ENCODE assay signal across 3 cellular contexts in genomic region chr15:21515296-21515695, GRCh38.
DNase-seq lines count a peak whose midpoint lies in the region; ATAC-seq and TF ChIP-seq lines count a peak whose summit lies in the region.
"Not testable (repeated sequence)": the region's sequence is repeated elsewhere in the genome, so short reads cannot be mapped to it uniquely, and the experiment has no call there.

No MANE protein-coding gene starts in this region.

- H3K4me3 ChIP-seq in right cardiac atrium (ENCODE audit: low read length); upper lobe of left lung; upper lobe of right lung: not testable (repeated sequence)

- intact Hi-C loops in right cardiac atrium (cut with DNase I); upper lobe of right lung (cut with DNase I): not testable (repeated sequence)

- not testable (repeated sequence) for TF ChIP-seq POLR2A in upper lobe of left lung (IDR thresholded peaks at IDR 0.05)

- H3K9me3 ChIP-seq in right cardiac atrium (ENCODE audit: control insufficient read depth, low read length); upper lobe of left lung; upper lobe of right lung: not testable (repeated sequence)

- not testable (repeated sequence) for H3K27me3 ChIP-seq in right cardiac atrium (ENCODE audit: control insufficient read depth, insufficient read depth); upper lobe of left lung; upper lobe of right lung

- DNase-seq in right cardiac atrium (peak in 2 of 3 donors; percentile 6 to 9), upper lobe of left lung (peak in 1 of 2 donors; percentile 52)
- DNase-seq in upper lobe of right lung, result not testable (repeated sequence)

- H3K27ac ChIP-seq in right cardiac atrium (ENCODE audit: low read length); upper lobe of left lung; upper lobe of right lung: not testable (repeated sequence)

- not testable (repeated sequence) for TF ChIP-seq EP300 in upper lobe of left lung (IDR thresholded peaks at IDR 0.05)

- not testable (repeated sequence) for H3K36me3 ChIP-seq in upper lobe of left lung, upper lobe of right lung

- WGBS in right cardiac atrium, result no CpG with 5 or more reads among the region's 23 CpGs
- no CpG with 5 or more reads among the region's 23 CpGs for WGBS in upper lobe of left lung, 2 donors

- ATAC-seq in right cardiac atrium (peak in 1 of 2 donors; percentile 29), upper lobe of left lung (ENCODE audit: low FRiP score in 2 of 2) (peak; percentile 48 to 69), upper lobe of right lung (peak; percentile 47)

- H3K4me1 ChIP-seq in right cardiac atrium (ENCODE audit: control insufficient read depth, insufficient read depth, low read length); upper lobe of left lung; upper lobe of right lung: not testable (repeated sequence)

- TF ChIP-seq CTCF in upper lobe of left lung (IDR thresholded peaks at IDR 0.05); upper lobe of right lung (IDR thresholded peaks at IDR 0.05): not testable (repeated sequence)
